ENCODE assay signal across 1 cellular context in the genomic region with DNA sequence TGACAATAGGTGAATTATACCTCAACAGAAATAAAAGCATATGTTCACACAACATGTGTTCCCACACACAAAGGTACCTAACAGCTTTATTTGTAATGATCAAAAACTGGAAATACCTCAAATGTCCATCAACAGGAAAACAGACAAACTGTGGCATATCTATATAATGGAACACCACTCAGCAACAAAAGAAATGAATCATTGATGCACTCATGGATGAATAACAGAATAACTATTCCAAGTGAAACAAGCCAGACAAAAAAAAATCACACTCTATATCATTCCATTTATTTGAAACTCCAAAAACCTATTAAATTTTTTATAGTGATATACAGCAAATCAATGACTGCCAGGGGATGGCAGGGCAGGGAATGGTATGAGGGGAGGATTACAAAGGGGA.
TF ChIP-seq lines count a peak whose summit lies in the region.

No MANE protein-coding gene starts in this region.

TF ChIP-seq in SK-N-SH treated with all-trans-retinoic acid at 6 μM for 48 hours, 23 proteins besides CTCF, POLR2A, EP300 and RAD21 (continued from another document):
- TF ChIP-seq, protein P1, sequence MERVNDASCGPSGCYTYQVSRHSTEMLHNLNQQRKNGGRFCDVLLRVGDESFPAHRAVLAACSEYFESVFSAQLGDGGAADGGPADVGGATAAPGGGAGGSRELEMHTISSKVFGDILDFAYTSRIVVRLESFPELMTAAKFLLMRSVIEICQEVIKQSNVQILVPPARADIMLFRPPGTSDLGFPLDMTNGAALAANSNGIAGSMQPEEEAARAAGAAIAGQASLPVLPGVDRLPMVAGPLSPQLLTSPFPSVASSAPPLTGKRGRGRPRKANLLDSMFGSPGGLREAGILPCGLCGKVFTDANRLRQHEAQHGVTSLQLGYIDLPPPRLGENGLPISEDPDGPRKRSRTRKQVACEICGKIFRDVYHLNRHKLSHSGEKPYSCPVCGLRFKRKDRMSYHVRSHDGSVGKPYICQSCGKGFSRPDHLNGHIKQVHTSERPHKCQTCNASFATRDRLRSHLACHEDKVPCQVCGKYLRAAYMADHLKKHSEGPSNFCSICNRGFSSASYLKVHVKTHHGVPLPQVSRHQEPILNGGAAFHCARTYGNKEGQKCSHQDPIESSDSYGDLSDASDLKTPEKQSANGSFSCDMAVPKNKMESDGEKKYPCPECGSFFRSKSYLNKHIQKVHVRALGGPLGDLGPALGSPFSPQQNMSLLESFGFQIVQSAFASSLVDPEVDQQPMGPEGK (CRISPR knock-in tag; IDR thresholded peaks at IDR 0.05; ENCODE audit: borderline replicate concordance) = no peak
- TF ChIP-seq, protein P2, sequence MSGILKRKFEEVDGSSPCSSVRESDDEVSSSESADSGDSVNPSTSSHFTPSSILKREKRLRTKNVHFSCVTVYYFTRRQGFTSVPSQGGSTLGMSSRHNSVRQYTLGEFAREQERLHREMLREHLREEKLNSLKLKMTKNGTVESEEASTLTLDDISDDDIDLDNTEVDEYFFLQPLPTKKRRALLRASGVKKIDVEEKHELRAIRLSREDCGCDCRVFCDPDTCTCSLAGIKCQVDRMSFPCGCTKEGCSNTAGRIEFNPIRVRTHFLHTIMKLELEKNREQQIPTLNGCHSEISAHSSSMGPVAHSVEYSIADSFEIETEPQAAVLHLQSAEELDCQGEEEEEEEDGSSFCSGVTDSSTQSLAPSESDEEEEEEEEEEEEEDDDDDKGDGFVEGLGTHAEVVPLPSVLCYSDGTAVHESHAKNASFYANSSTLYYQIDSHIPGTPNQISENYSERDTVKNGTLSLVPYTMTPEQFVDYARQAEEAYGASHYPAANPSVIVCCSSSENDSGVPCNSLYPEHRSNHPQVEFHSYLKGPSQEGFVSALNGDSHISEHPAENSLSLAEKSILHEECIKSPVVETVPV (CRISPR knock-in tag; IDR thresholded peaks at IDR 0.05) = no peak
- TF ChIP-seq OSR1 (CRISPR knock-in tag; IDR thresholded peaks at IDR 0.05) = no peak
- no peak for TF ChIP-seq ZFP3 (CRISPR knock-in tag; IDR thresholded peaks at IDR 0.05)
- TF ChIP-seq, protein P3, sequence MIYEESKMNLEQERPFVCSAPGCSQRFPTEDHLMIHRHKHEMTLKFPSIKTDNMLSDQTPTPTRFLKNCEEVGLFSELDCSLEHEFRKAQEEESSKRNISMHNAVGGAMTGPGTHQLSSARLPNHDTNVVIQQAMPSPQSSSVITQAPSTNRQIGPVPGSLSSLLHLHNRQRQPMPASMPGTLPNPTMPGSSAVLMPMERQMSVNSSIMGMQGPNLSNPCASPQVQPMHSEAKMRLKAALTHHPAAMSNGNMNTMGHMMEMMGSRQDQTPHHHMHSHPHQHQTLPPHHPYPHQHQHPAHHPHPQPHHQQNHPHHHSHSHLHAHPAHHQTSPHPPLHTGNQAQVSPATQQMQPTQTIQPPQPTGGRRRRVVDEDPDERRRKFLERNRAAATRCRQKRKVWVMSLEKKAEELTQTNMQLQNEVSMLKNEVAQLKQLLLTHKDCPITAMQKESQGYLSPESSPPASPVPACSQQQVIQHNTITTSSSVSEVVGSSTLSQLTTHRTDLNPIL (CRISPR knock-in tag; IDR thresholded peaks at IDR 0.05; ENCODE audit: low read depth) = no peak
- no peak for TF ChIP-seq CSDC2 (CRISPR knock-in tag; IDR thresholded peaks at IDR 0.05)
- no peak for TF ChIP-seq SNAI2 (CRISPR knock-in tag; IDR thresholded peaks at IDR 0.05)
- TF ChIP-seq ZNF565 (CRISPR knock-in tag; conservative IDR thresholded peaks at IDR 0.05; ENCODE audit: low read depth) = no peak
- no peak for TF ChIP-seq ARNTL (CRISPR knock-in tag; IDR thresholded peaks at IDR 0.05; ENCODE audit: borderline replicate concordance, low read depth)
- TF ChIP-seq GLIS3 (CRISPR knock-in tag; IDR thresholded peaks at IDR 0.05) = no peak
- no peak for TF ChIP-seq RARB (CRISPR knock-in tag; IDR thresholded peaks at IDR 0.05)
